ENCODE assay signal across 2 cellular contexts in the genomic region with DNA sequence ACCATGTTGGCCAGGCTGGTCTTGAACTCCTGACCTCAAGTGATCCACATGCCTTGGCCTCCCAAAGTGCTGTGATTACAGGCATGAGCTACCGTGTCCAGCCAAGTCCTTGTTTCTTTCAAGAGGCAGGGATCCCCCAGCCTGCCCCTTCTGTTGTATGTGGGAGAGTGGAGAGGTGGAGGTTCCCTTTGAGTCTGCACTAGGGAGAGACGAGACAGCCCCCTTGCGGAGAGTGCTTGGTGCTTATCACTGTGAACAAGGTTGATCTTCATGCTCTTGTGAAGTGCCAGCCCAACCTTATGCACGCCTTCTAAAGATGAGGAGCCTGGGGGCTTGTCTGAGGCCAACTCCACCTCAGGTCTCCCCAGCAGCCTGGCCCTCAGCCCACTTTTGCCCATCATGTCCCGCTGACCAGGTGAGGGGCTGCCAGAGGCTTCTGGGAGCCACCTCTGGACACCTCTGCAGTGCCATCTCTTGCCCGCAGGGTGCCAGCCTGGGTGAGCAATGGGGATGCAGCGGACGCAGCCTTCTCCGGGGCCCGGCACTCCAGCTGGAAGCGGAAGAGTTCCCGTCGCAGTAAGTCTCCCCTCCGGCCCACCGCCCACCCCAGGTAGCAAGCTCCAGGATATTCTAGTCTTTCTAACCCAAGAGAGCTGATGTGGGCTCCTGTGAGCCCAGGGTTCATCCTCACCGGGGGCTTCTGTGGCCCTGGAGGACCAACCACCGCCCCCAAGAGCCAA.
TF ChIP-seq lines count a peak whose summit lies in the region.

No MANE protein-coding gene starts in this region.

TF ChIP-seq in HepG2, 621 proteins besides CTCF, POLR2A, EP300 and RAD21:
- TF ChIP-seq RBFOX2 (IDR thresholded peaks at IDR 0.05; ENCODE audit: low read depth, low read length) (0 out of 2 replicates have a peak, but pooled peaks have one; percentile 19), HNRNPL (IDR thresholded peaks at IDR 0.05; ENCODE audit: low read depth, low read length) (0 out of 2 replicates have a peak, but pooled peaks have one; percentile 37), AGO2 (optimal IDR thresholded peaks at IDR 0.05; ENCODE audit: low read depth, low read length) (peak; percentile 59), ZZZ3 (CRISPR knock-in tag; IDR thresholded peaks at IDR 0.05; ENCODE audit: borderline replicate concordance) (no peak), PAF1 (CRISPR knock-in tag; IDR thresholded peaks at IDR 0.05) (0 out of 2 replicates have a peak, but pooled peaks have one; percentile 36)

TF ChIP-seq in WTC11, 78 proteins besides CTCF, POLR2A, EP300 and RAD21:
- no peak for TF ChIP-seq SMAD4 (CRISPR knock-in tag; IDR thresholded peaks at IDR 0.05)
- TF ChIP-seq ZNF416 (CRISPR knock-in tag; IDR thresholded peaks at IDR 0.05), result no peak
- no peak for TF ChIP-seq CREB1 (CRISPR knock-in tag; IDR thresholded peaks at IDR 0.05)
- no peak for TF ChIP-seq FOXJ3 (CRISPR knock-in tag; IDR thresholded peaks at IDR 0.05; ENCODE audit: borderline replicate concordance)
- TF ChIP-seq, protein P1, sequence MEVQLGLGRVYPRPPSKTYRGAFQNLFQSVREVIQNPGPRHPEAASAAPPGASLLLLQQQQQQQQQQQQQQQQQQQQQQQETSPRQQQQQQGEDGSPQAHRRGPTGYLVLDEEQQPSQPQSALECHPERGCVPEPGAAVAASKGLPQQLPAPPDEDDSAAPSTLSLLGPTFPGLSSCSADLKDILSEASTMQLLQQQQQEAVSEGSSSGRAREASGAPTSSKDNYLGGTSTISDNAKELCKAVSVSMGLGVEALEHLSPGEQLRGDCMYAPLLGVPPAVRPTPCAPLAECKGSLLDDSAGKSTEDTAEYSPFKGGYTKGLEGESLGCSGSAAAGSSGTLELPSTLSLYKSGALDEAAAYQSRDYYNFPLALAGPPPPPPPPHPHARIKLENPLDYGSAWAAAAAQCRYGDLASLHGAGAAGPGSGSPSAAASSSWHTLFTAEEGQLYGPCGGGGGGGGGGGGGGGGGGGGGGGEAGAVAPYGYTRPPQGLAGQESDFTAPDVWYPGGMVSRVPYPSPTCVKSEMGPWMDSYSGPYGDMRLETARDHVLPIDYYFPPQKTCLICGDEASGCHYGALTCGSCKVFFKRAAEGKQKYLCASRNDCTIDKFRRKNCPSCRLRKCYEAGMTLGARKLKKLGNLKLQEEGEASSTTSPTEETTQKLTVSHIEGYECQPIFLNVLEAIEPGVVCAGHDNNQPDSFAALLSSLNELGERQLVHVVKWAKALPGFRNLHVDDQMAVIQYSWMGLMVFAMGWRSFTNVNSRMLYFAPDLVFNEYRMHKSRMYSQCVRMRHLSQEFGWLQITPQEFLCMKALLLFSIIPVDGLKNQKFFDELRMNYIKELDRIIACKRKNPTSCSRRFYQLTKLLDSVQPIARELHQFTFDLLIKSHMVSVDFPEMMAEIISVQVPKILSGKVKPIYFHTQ (CRISPR knock-in tag; IDR thresholded peaks at IDR 0.05), result no peak
- TF ChIP-seq, protein P2, sequence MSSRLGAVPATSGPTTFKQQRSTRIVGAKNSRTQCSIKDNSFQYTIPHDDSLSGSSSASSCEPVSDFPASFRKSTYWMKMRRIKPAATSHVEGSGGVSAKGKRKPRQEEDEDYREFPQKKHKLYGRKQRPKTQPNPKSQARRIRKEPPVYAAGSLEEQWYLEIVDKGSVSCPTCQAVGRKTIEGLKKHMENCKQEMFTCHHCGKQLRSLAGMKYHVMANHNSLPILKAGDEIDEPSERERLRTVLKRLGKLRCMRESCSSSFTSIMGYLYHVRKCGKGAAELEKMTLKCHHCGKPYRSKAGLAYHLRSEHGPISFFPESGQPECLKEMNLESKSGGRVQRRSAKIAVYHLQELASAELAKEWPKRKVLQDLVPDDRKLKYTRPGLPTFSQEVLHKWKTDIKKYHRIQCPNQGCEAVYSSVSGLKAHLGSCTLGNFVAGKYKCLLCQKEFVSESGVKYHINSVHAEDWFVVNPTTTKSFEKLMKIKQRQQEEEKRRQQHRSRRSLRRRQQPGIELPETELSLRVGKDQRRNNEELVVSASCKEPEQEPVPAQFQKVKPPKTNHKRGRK (CRISPR knock-in tag; IDR thresholded peaks at IDR 0.05; ENCODE audit: borderline replicate concordance), result no peak
- TF ChIP-seq, protein P3, sequence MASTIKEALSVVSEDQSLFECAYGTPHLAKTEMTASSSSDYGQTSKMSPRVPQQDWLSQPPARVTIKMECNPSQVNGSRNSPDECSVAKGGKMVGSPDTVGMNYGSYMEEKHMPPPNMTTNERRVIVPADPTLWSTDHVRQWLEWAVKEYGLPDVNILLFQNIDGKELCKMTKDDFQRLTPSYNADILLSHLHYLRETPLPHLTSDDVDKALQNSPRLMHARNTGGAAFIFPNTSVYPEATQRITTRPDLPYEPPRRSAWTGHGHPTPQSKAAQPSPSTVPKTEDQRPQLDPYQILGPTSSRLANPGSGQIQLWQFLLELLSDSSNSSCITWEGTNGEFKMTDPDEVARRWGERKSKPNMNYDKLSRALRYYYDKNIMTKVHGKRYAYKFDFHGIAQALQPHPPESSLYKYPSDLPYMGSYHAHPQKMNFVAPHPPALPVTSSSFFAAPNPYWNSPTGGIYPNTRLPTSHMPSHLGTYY (CRISPR knock-in tag; IDR thresholded peaks at IDR 0.05), result no peak
- TF ChIP-seq ZNF263 (CRISPR knock-in tag; IDR thresholded peaks at IDR 0.05; ENCODE audit: low read depth), result no peak
- no peak for TF ChIP-seq NFATC4 (CRISPR knock-in tag; IDR thresholded peaks at IDR 0.05)
- no peak for TF ChIP-seq MXD4 (CRISPR knock-in tag; IDR thresholded peaks at IDR 0.05; ENCODE audit: borderline replicate concordance)
- TF ChIP-seq, protein P4, sequence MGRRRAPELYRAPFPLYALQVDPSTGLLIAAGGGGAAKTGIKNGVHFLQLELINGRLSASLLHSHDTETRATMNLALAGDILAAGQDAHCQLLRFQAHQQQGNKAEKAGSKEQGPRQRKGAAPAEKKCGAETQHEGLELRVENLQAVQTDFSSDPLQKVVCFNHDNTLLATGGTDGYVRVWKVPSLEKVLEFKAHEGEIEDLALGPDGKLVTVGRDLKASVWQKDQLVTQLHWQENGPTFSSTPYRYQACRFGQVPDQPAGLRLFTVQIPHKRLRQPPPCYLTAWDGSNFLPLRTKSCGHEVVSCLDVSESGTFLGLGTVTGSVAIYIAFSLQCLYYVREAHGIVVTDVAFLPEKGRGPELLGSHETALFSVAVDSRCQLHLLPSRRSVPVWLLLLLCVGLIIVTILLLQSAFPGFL (CRISPR knock-in tag; IDR thresholded peaks at IDR 0.05; ENCODE audit: borderline replicate concordance), result no peak
- no peak for TF ChIP-seq TCF7 (CRISPR knock-in tag; IDR thresholded peaks at IDR 0.05; ENCODE audit: low read depth)
- TF ChIP-seq SMAD3 (CRISPR knock-in tag; IDR thresholded peaks at IDR 0.05; ENCODE audit: borderline replicate concordance), result no peak
- TF ChIP-seq, protein P5, sequence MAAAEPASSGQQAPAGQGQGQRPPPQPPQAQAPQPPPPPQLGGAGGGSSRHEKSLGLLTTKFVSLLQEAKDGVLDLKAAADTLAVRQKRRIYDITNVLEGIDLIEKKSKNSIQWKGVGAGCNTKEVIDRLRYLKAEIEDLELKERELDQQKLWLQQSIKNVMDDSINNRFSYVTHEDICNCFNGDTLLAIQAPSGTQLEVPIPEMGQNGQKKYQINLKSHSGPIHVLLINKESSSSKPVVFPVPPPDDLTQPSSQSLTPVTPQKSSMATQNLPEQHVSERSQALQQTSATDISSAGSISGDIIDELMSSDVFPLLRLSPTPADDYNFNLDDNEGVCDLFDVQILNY (CRISPR knock-in tag; IDR thresholded peaks at IDR 0.05), result no peak
